ENCODE assay signal across 17 cellular contexts in genomic region chr22:37173709-37174108, GRCh38. TPM values are rescaled to one million over a fixed set of nuclear protein-coding genes. Genes with fewer than 3 reads are reported as not detected.
DNase-seq lines count a peak whose midpoint lies in the region; ATAC-seq and TF ChIP-seq lines count a peak whose summit lies in the region.
"Had no signal": no experiment of that assay in that cellular context is flagged by ENCODE, and none has a peak within 500 bp of the region (broad histone marks: within the 10 kb centered on the region; RNA-seq: fewer than 3 reads in every experiment).

No MANE protein-coding gene starts in this region.

- H3K27ac ChIP-seq in adrenal gland (peak overlapping the region in 3 of 5 donors; percentile 0 to 57 (median 49)), thyroid gland (no peak overlapping the region)
- H3K27ac ChIP-seq: epithelial cell of prostate, HL-60, parathyroid adenoma had no signal

- H3K4me1 ChIP-seq in adrenal gland (replicated peaks in 1 of 2) (peaks cover 35 to 51% of the 10 kb centered on the region in 2 donors), thyroid gland (peaks cover 0 to 24% of the 10 kb centered on the region in 2 donors)

- H3K4me3 ChIP-seq in adrenal gland (no peak overlapping the region), thyroid gland (replicated peaks in 1 of 3) (no peak overlapping the region)

- TF ChIP-seq POLR2A in adrenal gland (IDR thresholded peaks at IDR 0.05) (no peak), thyroid gland (IDR thresholded peaks at IDR 0.05) (no peak)

- DNase-seq in ELR (ENCODE audit: low read depth) (peak; percentile 10), adrenal gland (peak in 5 of 7 donors; percentile 49 to 63 (median 56)), Right ventricle myocardium inferior (ENCODE audit: missing footprints) (peak; percentile 72), sciatic nerve (ENCODE audit: low spot score) (peak; percentile 70), mesenteric fat pad (ENCODE audit: low spot score) (no peak), thyroid gland (no peak), cortex of kidney (lab: John Stamatoyannopoulos, UW) (no peak)
- DNase-seq: activated CD4-positive, alpha-beta T cell treated with anti-CD3 and anti-CD28 coated beads for 1 hour; amygdala; BE2C; KBM-7; SIG-M5 had no signal

- H3K27me3 ChIP-seq in adrenal gland (no peaks in the 10 kb centered on the region), thyroid gland (no peaks in the 10 kb centered on the region)
- H3K27me3 ChIP-seq: BE2C had no signal

- H3K36me3 ChIP-seq in adrenal gland (replicated peaks in 1 of 2) (no peaks in the 10 kb centered on the region), thyroid gland (no peaks in the 10 kb centered on the region)
- H3K36me3 ChIP-seq: BE2C had no signal

- whole genome bisulfite sequencing in adrenal gland, 4 donors: 50 to 68% (median 60%) methylated on average over 3 to 6 of the region's 6 CpGs
- 79 to 85% methylated on average over 4 to 6 of the region's 6 CpGs for WGBS in thyroid gland, 2 donors

- H3K9me3 ChIP-seq in adrenal gland (replicated peaks in 1 of 3) (no peaks in the 10 kb centered on the region), thyroid gland (no peaks in the 10 kb centered on the region)
- H3K9me3 ChIP-seq: BE2C had no signal

- no peak for TF ChIP-seq CTCF in adrenal gland (IDR thresholded peaks at IDR 0.05)
- no peak for TF ChIP-seq CTCF in thyroid gland (IDR thresholded peaks at IDR 0.05)

- peak; percentile 79 for ATAC-seq in Right ventricle myocardium inferior
- peak; percentile 70 for ATAC-seq in sciatic nerve
- no peak for ATAC-seq in HG03521 (IDR thresholded peaks at IDR 0.05; ENCODE audit: unreplicated experiment)

- intact Hi-C loops in adrenal gland (cut with DNase I): no loop called here
- intact Hi-C loops in Right ventricle myocardium inferior (cut with DNase I): no loop called here
- intact Hi-C loops in sciatic nerve (cut with DNase I): no loop called here
- intact Hi-C loops in thyroid gland (cut with DNase I): no loop called here

RNA-seq across cellular contexts. Expression of gene C1QTNF6, which starts 14.3 kb away (rescaled TPM):
- total RNA-seq in adrenal gland (10 to 100 TPM in 1 of 8 donors, 1 to 10 TPM in 7; 2.2 to 28.6 (median 5.9) TPM), Right ventricle myocardium inferior (1.6 TPM), sciatic nerve (7.8 TPM), mesenteric fat pad (1.3 TPM), thyroid gland (1 to 10 TPM; 1.7 to 4.8 (median 3.6) TPM)
- 10 to 100 TPM in 2 of 3 donors, 1 to 10 TPM in 1; 2.9 to 45.7 (median 17.9) TPM for polyA plus RNA-seq in adrenal gland

RNA-seq across cellular contexts. Expression of gene IL2RB, which starts 24.0 kb away (rescaled TPM):
- total RNA-seq in adrenal gland (1 to 10 TPM in 5 of 8 donors, under 1 TPM in 3; 0.43 to 2.1 (median 1.4) TPM), Right ventricle myocardium inferior (1.3 TPM), sciatic nerve (3.7 TPM), mesenteric fat pad (1.7 TPM), thyroid gland (1 to 10 TPM in 1 of 4 donors, under 1 TPM in 3; 0.11 to 1.7 (median 0.73) TPM)
- polyA plus RNA-seq in adrenal gland: under 1 TPM; 0.34 to 0.48 (median 0.40) TPM
- total RNA-seq: myocyte had no signal

RNA-seq across cellular contexts. Expression of gene SSTR3, which starts 38.6 kb away (rescaled TPM):
- total RNA-seq in adrenal gland: 1 to 10 TPM in 1 of 8 donors, under 1 TPM in 6, not detected in 1; 0.28 to 2.0 (median 0.41) TPM
- 1 to 10 TPM in 2 of 3 donors, under 1 TPM in 1; 0.34 to 1.2 (median 1.0) TPM for polyA plus RNA-seq in adrenal gland
- not detected for total RNA-seq in Right ventricle myocardium inferior
- not detected for total RNA-seq in sciatic nerve
- total RNA-seq in mesenteric fat pad: not detected
- total RNA-seq in thyroid gland: under 1 TPM in 3 of 4 donors, not detected in 1; 0.11 to 0.24 (median 0.13) TPM
- total RNA-seq: myocyte had no signal

Comparison
In these comparisons a context has a peak if more than half of its experiments do, and no peak if none do; other contexts are left out.
1. DNase-seq: peak in ELR (single experiment), adrenal gland (5 of 7), Right ventricle myocardium inferior (single experiment) and sciatic nerve (single experiment); none in mesenteric fat pad (single experiment), thyroid gland (0 of 2) and cortex of kidney (single experiment).
2. H3K27ac ChIP-seq: peak in adrenal gland (3 of 5); none in thyroid gland (0 of 3).